Comparison of ENCODE assay signal across 7 cellular contexts in genomic region chr5:36239370-36240293, GRCh38. TPM values are rescaled to one million over a fixed set of nuclear protein-coding genes. Genes with fewer than 3 reads are reported as not detected.
DNase-seq lines count a peak whose midpoint lies in the region; ATAC-seq and TF ChIP-seq lines count a peak whose summit lies in the region.

No MANE protein-coding gene starts in this region.

- no peak overlapping the region for H2AK5ac ChIP-seq in mesendoderm (ENCODE audit: low read length)

- H2BK120ac ChIP-seq in mesendoderm (ENCODE audit: low read depth, low read length), result no peak overlapping the region

- no peak overlapping the region for H4K5ac ChIP-seq in mesendoderm (ENCODE audit: low read length)

- H2BK5ac ChIP-seq in mesendoderm (ENCODE audit: low read length), result no peak overlapping the region

- no peak overlapping the region for H2BK15ac ChIP-seq in mesendoderm (replicated peaks; ENCODE audit: low read depth)

- no peaks in the 10 kb centered on the region for H3K27me3 ChIP-seq in skeletal muscle tissue (ENCODE audit: control insufficient read depth in 3 of 3, insufficient read depth in 3 of 3, low read length in 3 of 3)
- no peaks in the 10 kb centered on the region for H3K27me3 ChIP-seq in mesendoderm (ENCODE audit: insufficient read depth, low read length, poor library complexity)

- POLR2A ChIA-PET in HEK293 (lab: Yijun Ruan, JAX) (interaction anchor here (1.1 kb wide), 1 partner anchor 37 kb away, joined by 3 read pairs; no protein-coding TSS in a partner anchor), T-cell (lab: Charles Lee) (no interaction called here)

- H4K8ac ChIP-seq in mesendoderm (ENCODE audit: low read depth, low read length), result no peak overlapping the region

- H3K4me1 Mint-ChIP-seq in T-cell, result peaks cover 49 to 56% (median 50%) of the 10 kb centered on the region in 3 donors
- H3K4me1 Mint-ChIP-seq in stimulated activated naive B cell treated with anti-CD40 and anti-IgM and Interleukin-4, amounts not matched to agents 10 μg/mL and 1 μg/mL and 100 μg/mL, for 72 hours, result peaks cover 32 to 55% of the 10 kb centered on the region in 2 donors

- H3K4me3 ChIP-seq in HEK293 (ENCODE audit: low read depth, low read length) (no peak overlapping the region), fibroblast of villous mesenchyme (ENCODE audit: low read depth, low read length) (peak overlapping the region; percentile 84), skeletal muscle tissue (ENCODE audit: low read length in 3 of 3) (peak overlapping the region; percentile 83 to 86 (median 86)), mesendoderm (ENCODE audit: low read length) (no peak overlapping the region)

- H3K4me1 ChIP-seq in HEK293 (ENCODE audit: control insufficient read depth, insufficient read depth, low read length), result peaks cover 41% of the 10 kb centered on the region
- H3K4me1 ChIP-seq in skeletal muscle tissue (ENCODE audit: control insufficient read depth in 3 of 3, insufficient read depth in 3 of 3, low read length in 3 of 3), result peaks cover 24 to 35% (median 25%) of the 10 kb centered on the region in 3 donors
- H3K4me1 ChIP-seq in mesendoderm (ENCODE audit: control insufficient read depth, low read depth, low read length), result peaks cover 2% of the 10 kb centered on the region

- H3K79me1 ChIP-seq in mesendoderm (ENCODE audit: low read length), result no peaks in the 10 kb centered on the region

- H3K56ac ChIP-seq in mesendoderm (ENCODE audit: low read length), result no peak overlapping the region

- H3K9me3 ChIP-seq in HEK293 (ENCODE audit: control insufficient read depth, insufficient read depth, low read depth, low read length) (no peaks in the 10 kb centered on the region), skeletal muscle tissue (ENCODE audit: control insufficient read depth in 3 of 3, low read length in 3 of 3) (no peaks in the 10 kb centered on the region)

- peak overlapping the region; percentile 86 to 91 for H3K27ac Mint-ChIP-seq in T-cell
- H3K27ac Mint-ChIP-seq in stimulated activated naive B cell treated with anti-CD40 and anti-IgM and Interleukin-4, amounts not matched to agents 10 μg/mL and 1 μg/mL and 100 μg/mL, for 72 hours, result no peak overlapping the region

- no peak overlapping the region for H3K4me2 ChIP-seq in mesendoderm (ENCODE audit: low read length)

- H3K27ac ChIP-seq in HEK293 (ENCODE audit: extremely low read depth, low read depth, low read length), result no peak overlapping the region
- H3K27ac ChIP-seq in skeletal muscle tissue (ENCODE audit: low read depth, low read length), result no peak overlapping the region
- H3K27ac ChIP-seq in mesendoderm (ENCODE audit: low read depth, low read length), result no peak overlapping the region

- H3K23ac ChIP-seq in mesendoderm (ENCODE audit: low read length), result no peak overlapping the region

- no peak overlapping the region for H3K18ac ChIP-seq in mesendoderm (ENCODE audit: low read length)

- H3K36me3 ChIP-seq in HEK293 (ENCODE audit: control insufficient read depth in 2 of 2, insufficient read depth in 1 of 2, low read length in 2 of 2) (no peaks in the 10 kb centered on the region), skeletal muscle tissue (ENCODE audit: control insufficient read depth in 3 of 3, insufficient read depth in 3 of 3, low read length in 3 of 3) (no peaks in the 10 kb centered on the region), mesendoderm (ENCODE audit: control insufficient read depth, insufficient read depth, low read length) (no peaks in the 10 kb centered on the region)

- no peaks in the 10 kb centered on the region for H3K27me3 Mint-ChIP-seq in T-cell
- H3K27me3 Mint-ChIP-seq in stimulated activated naive B cell treated with anti-CD40 and anti-IgM and Interleukin-4, amounts not matched to agents 10 μg/mL and 1 μg/mL and 100 μg/mL, for 72 hours, result no peaks in the 10 kb centered on the region

- H3K79me2 ChIP-seq in mesendoderm (ENCODE audit: control insufficient read depth, insufficient read depth, low read length), result no peaks in the 10 kb centered on the region

- ATAC-seq in T-cell (replicated peaks in 1 of 4), result no peak
- no peak for ATAC-seq in stimulated activated naive B cell treated with anti-CD40 and anti-IgM and Interleukin-4, amounts not matched to agents 10 μg/mL and 1 μg/mL and 100 μg/mL, for 72 hours (replicated peaks)

- TF ChIP-seq CTCF in HEK293 (tag by site-specific recombination; IDR thresholded peaks at IDR 0.05) (no peak), fibroblast of villous mesenchyme (IDR thresholded peaks at IDR 0.05; ENCODE audit: insufficient read depth, low read depth, low read length) (no peak)

- H3K36me3 Mint-ChIP-seq in T-cell, result no peaks in the 10 kb centered on the region
- no peaks in the 10 kb centered on the region for H3K36me3 Mint-ChIP-seq in stimulated activated naive B cell treated with anti-CD40 and anti-IgM and Interleukin-4, amounts not matched to agents 10 μg/mL and 1 μg/mL and 100 μg/mL, for 72 hours

- H3K9me3 Mint-ChIP-seq in T-cell, result no peaks in the 10 kb centered on the region
- no peaks in the 10 kb centered on the region for H3K9me3 Mint-ChIP-seq in stimulated activated naive B cell treated with anti-CD40 and anti-IgM and Interleukin-4, amounts not matched to agents 10 μg/mL and 1 μg/mL and 100 μg/mL, for 72 hours

- peak overlapping the region; percentile 78 to 83 (median 83) for H3K4me3 Mint-ChIP-seq in T-cell
- H3K4me3 Mint-ChIP-seq in stimulated activated naive B cell treated with anti-CD40 and anti-IgM and Interleukin-4, amounts not matched to agents 10 μg/mL and 1 μg/mL and 100 μg/mL, for 72 hours, result peak overlapping the region in 1 of 2 donors; percentile 3

- DNase-seq in T-cell, result no peak
- no peak for DNase-seq in fibroblast of villous mesenchyme (ENCODE audit: low read depth)
- no peak for DNase-seq in stimulated activated naive B cell treated with anti-CD40 and anti-IgM and Interleukin-4, amounts not matched to agents 10 μg/mL and 1 μg/mL and 100 μg/mL, for 72 hours
- DNase-seq in mesendoderm, result no peak
- DNase-seq in HK-2 (ENCODE audit: unreplicated experiment), result no peak

- CTCF ChIA-PET in HEK293 (lab: Yijun Ruan, JAX), result interaction anchor here (0.6 to 1.2 kb wide), 3 partner anchors 20 to 155 kb away, joined by 3 to 6 read pairs (median 4); no protein-coding TSS in a partner anchor
- CTCF ChIA-PET in T-cell (lab: Charles Lee), result interaction anchor here (0.5 to 0.9 kb wide), 2 partner anchors 12 to 1139 kb away, joined by 3 to 6 read pairs; no protein-coding TSS in a partner anchor

- peak overlapping the region; percentile 85 to 93 (median 92) for H3K9ac ChIP-seq in skeletal muscle tissue (ENCODE audit: low read depth in 1 of 3, low read length in 3 of 3)
- no peak overlapping the region for H3K9ac ChIP-seq in mesendoderm (ENCODE audit: low read length)

- no peak overlapping the region for H3K4ac ChIP-seq in mesendoderm (ENCODE audit: low read depth, low read length)

- no CpG with 5 or more reads among the region's 4 CpGs for WGBS in mesendoderm (ENCODE audit: extremely low coverage, insufficient coverage, low lambda C conversion rate)

TF ChIP-seq in HEK293, 187 proteins besides CTCF, POLR2A, EP300 and RAD21 (continues in another document):
- TF ChIP-seq, protein P1, sequence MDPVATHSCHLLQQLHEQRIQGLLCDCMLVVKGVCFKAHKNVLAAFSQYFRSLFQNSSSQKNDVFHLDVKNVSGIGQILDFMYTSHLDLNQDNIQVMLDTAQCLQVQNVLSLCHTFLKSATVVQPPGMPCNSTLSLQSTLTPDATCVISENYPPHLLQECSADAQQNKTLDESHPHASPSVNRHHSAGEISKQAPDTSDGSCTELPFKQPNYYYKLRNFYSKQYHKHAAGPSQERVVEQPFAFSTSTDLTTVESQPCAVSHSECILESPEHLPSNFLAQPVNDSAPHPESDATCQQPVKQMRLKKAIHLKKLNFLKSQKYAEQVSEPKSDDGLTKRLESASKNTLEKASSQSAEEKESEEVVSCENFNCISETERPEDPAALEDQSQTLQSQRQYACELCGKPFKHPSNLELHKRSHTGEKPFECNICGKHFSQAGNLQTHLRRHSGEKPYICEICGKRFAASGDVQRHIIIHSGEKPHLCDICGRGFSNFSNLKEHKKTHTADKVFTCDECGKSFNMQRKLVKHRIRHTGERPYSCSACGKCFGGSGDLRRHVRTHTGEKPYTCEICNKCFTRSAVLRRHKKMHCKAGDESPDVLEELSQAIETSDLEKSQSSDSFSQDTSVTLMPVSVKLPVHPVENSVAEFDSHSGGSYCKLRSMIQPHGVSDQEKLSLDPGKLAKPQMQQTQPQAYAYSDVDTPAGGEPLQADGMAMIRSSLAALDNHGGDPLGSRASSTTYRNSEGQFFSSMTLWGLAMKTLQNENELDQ (tag by site-specific recombination; IDR thresholded peaks at IDR 0.05; ENCODE audit: low read depth), result no peak
- TF ChIP-seq ZNF324 (tag by site-specific recombination; IDR thresholded peaks at IDR 0.05), result no peak
- TF ChIP-seq, protein P2, sequence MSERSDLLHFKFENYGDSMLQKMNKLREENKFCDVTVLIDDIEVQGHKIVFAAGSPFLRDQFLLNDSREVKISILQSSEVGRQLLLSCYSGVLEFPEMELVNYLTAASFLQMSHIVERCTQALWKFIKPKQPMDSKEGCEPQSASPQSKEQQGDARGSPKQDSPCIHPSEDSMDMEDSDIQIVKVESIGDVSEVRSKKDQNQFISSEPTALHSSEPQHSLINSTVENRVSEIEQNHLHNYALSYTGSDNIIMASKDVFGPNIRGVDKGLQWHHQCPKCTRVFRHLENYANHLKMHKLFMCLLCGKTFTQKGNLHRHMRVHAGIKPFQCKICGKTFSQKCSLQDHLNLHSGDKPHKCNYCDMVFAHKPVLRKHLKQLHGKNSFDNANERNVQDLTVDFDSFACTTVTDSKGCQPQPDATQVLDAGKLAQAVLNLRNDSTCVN (tag by site-specific recombination; optimal IDR thresholded peaks at IDR 0.05), result no peak
- no peak for TF ChIP-seq YY2 (tag by site-specific recombination; IDR thresholded peaks at IDR 0.05)
- peak; percentile 3; the same call in 1 of the 2 replicates for TF ChIP-seq ZBTB20 (tag by site-specific recombination; IDR thresholded peaks at IDR 0.05)
- TF ChIP-seq, protein P3, sequence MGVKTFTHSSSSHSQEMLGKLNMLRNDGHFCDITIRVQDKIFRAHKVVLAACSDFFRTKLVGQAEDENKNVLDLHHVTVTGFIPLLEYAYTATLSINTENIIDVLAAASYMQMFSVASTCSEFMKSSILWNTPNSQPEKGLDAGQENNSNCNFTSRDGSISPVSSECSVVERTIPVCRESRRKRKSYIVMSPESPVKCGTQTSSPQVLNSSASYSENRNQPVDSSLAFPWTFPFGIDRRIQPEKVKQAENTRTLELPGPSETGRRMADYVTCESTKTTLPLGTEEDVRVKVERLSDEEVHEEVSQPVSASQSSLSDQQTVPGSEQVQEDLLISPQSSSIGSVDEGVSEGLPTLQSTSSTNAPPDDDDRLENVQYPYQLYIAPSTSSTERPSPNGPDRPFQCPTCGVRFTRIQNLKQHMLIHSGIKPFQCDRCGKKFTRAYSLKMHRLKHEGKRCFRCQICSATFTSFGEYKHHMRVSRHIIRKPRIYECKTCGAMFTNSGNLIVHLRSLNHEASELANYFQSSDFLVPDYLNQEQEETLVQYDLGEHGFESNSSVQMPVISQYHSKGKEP (tag by site-specific recombination; IDR thresholded peaks at IDR 0.05), result no peak; the same call in 1 of the 2 replicates
- no peak for TF ChIP-seq ZNF658 (tag by site-specific recombination; IDR thresholded peaks at IDR 0.05)

RNA-seq across cellular contexts. Expression of gene NADK2, which starts 2.1 kb away (rescaled TPM):
- 10 to 100 TPM; 10.3 to 13.9 (median 13.2) TPM for total RNA-seq in T-cell
- 21.9 and 36.3 TPM in 2 replicates for total RNA-seq in fibroblast of villous mesenchyme
- total RNA-seq in skeletal muscle tissue, result 27.1 TPM
- 6.0 TPM for polyA plus RNA-seq in mesendoderm (2013, experiment 1 of 2)
- 5.9 TPM for polyA plus RNA-seq in mesendoderm (2013, experiment 2 of 2)

Comparison
In these comparisons a context has a peak if more than half of its experiments do, and no peak if none do; other contexts are left out.
1. H3K4me3 ChIP-seq: peak in fibroblast of villous mesenchyme (single experiment) and skeletal muscle tissue (3 of 3); none in HEK293 (single experiment) and mesendoderm (single experiment).